ENCODE assay signal across 8 cellular contexts in the genomic region with DNA sequence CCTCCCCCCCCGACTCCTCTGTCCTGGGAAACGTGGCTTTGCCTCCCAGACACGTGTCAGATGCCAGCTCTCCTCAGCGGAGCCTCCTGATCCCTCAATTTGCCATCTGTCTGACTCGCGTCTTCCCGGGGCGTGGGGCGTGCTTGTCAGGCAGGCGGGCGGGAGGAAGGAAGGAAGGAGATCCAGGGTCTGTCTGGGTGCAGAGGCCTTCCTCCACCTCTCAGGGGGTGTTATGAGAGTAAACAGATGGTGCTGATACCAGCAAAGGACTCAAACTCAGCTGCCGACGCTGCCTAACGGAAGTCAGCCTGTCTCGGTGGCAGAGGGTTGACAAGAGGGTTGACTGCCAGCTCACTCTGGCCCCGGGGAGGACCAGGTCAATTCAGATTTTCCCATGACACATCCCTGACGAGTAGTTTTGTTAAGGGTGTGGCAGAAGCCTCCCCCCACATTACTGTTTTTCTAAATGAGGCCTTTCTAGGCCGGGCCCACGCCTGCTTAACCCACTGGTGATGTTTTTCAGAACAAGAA. TPM values are rescaled to one million over a fixed set of nuclear protein-coding genes. Genes with fewer than 3 reads are reported as not detected.
DNase-seq lines count a peak whose midpoint lies in the region; ATAC-seq, FAIRE-seq and TF ChIP-seq lines count a peak whose summit lies in the region.

No MANE protein-coding gene starts in this region.

- H2BK15ac ChIP-seq in neuronal stem cell (ENCODE audit: low read length): no peak overlapping the region

- no peaks in the 10 kb centered on the region for H3K27me3 ChIP-seq in neuronal stem cell (ENCODE audit: control insufficient read depth in 3 of 3, insufficient read depth in 3 of 3, low read depth in 1 of 3, low read length in 3 of 3)

- peak overlapping the region; percentile 65 for H3K23ac ChIP-seq in neuronal stem cell (ENCODE audit: low read depth, low read length, poor library complexity)

- DNase-seq in HTR-8/SVneo (ENCODE audit: insufficient read length, low spot score) (peak; percentile 55), chondrocyte (ENCODE audit: low spot score) (no peak), neuronal stem cell (ENCODE audit: low spot score) (no peak), HT-29 (ENCODE audit: low spot score) (no peak)
- peak; percentile 83 for DNase-seq in activated CD4-positive, alpha-beta T cell treated with anti-CD3 and anti-CD28 coated beads for 48 hours

- peaks cover 3% of the 10 kb centered on the region for H3K79me1 ChIP-seq in neuronal stem cell (ENCODE audit: low read depth, low read length)

- H2BK120ac ChIP-seq in neuronal stem cell (ENCODE audit: low read depth, low read length): no peak overlapping the region

- no peak overlapping the region for H2AK5ac ChIP-seq in neuronal stem cell (ENCODE audit: low read depth, low read length)

- H3K4me1 ChIP-seq in neuronal stem cell (ENCODE audit: control insufficient read depth in 2 of 2, insufficient read depth in 1 of 2, low read depth in 1 of 2, low read length in 2 of 2): peaks cover 4 to 11% of the 10 kb centered on the region in 2 donors

- peak overlapping the region; percentile 9 for H3K14ac ChIP-seq in neuronal stem cell (ENCODE audit: low read length)

- no peak overlapping the region for H3K4me2 ChIP-seq in neuronal stem cell (ENCODE audit: insufficient read depth, low read length, poor library complexity, severe bottlenecking)

- TF ChIP-seq POLR2A in GM18505 (IDR thresholded peaks at IDR 0.05; ENCODE audit: borderline replicate concordance, extremely low read depth, insufficient read depth, insufficient read length): no peak

- no peak overlapping the region for H3K9ac ChIP-seq in neuronal stem cell (ENCODE audit: low read depth, low read length, poor library complexity)

- peaks cover 4% of the 10 kb centered on the region for H3K36me3 Mint-ChIP-seq in chondrocyte (ENCODE audit: low read depth)

- no peak for ATAC-seq in GM21367 (IDR thresholded peaks at IDR 0.05; ENCODE audit: unreplicated experiment)
- ATAC-seq in GM18517 (IDR thresholded peaks at IDR 0.05; ENCODE audit: unreplicated experiment): no peak
- no peak for ATAC-seq in GM18505 (IDR thresholded peaks at IDR 0.05; ENCODE audit: unreplicated experiment)

- H2BK12ac ChIP-seq in neuronal stem cell (ENCODE audit: low read length): no peak overlapping the region

- no peak overlapping the region for H4K8ac ChIP-seq in neuronal stem cell (ENCODE audit: low read depth, low read length)

- no peak for TF ChIP-seq CTCF in chondrocyte (IDR thresholded peaks at IDR 0.05)

- peak; percentile 79 for FAIRE-seq in HTR-8/SVneo (lab: Jason Lieb, UNC)

- H3K36me3 ChIP-seq in neuronal stem cell (replicated peaks in 1 of 2; ENCODE audit: control insufficient read depth in 2 of 2, insufficient read depth in 2 of 2, low read length in 2 of 2): peaks cover 30 to 53% of the 10 kb centered on the region in 2 donors

- H4K91ac ChIP-seq in neuronal stem cell (ENCODE audit: low read depth, low read length, poor library complexity): no peak overlapping the region

- H2AFZ ChIP-seq in neuronal stem cell (ENCODE audit: low read length): no peak overlapping the region

- H2BK5ac ChIP-seq in neuronal stem cell (ENCODE audit: low read length): no peak overlapping the region

- H3K9me3 ChIP-seq in neuronal stem cell (replicated peaks in 1 of 2; ENCODE audit: control insufficient read depth in 2 of 2, insufficient read depth in 1 of 2, low read depth in 1 of 2, low read length in 2 of 2): no peaks in the 10 kb centered on the region

- H3K27ac Mint-ChIP-seq in chondrocyte (ENCODE audit: unreplicated experiment): peak overlapping the region; percentile 97

- H3K4ac ChIP-seq in neuronal stem cell (ENCODE audit: low read length): no peak overlapping the region

- no peak overlapping the region for H3K27ac ChIP-seq in neuronal stem cell (replicated peaks; ENCODE audit: low read length)

- H3K4me3 Mint-ChIP-seq in chondrocyte (ENCODE audit: unreplicated experiment): peak overlapping the region; percentile 24

- no CpG with 5 or more reads among the region's 19 CpGs for WGBS in neuronal stem cell (ENCODE audit: extremely low coverage in 2 of 2, insufficient read length in 2 of 2, insufficient replicate concordance in 1 of 2), 2 donors

- no peaks in the 10 kb centered on the region for H3K9me3 Mint-ChIP-seq in chondrocyte (ENCODE audit: low read depth)

- no peak overlapping the region for H3K4me3 ChIP-seq in neuronal stem cell (ENCODE audit: low read length in 2 of 2)

- no peaks in the 10 kb centered on the region for H3K27me3 Mint-ChIP-seq in chondrocyte (ENCODE audit: low read depth)

- no peak overlapping the region for H3K18ac ChIP-seq in neuronal stem cell (ENCODE audit: low read length)

- peaks cover 60% of the 10 kb centered on the region for H3K4me1 Mint-ChIP-seq in chondrocyte (ENCODE audit: low read depth)

RNA-seq across cellular contexts. Expression of gene UQCC2, which starts 17.0 kb away (rescaled TPM):
- total RNA-seq in chondrocyte: 64.5 to 80.2 TPM (median 67.6 TPM) in 3 replicates
- 222 TPM for polyA plus RNA-seq in neuronal stem cell (2013, experiment 1 of 2)
- 222 TPM for polyA plus RNA-seq in neuronal stem cell (2013, experiment 2 of 2)
- 43.4 and 49.0 TPM in 2 replicates for total RNA-seq in HT-29 (2014; rRNA removed; shearing (Covaris generic))

RNA-seq across cellular contexts. Expression of gene IP6K3, which starts 52.2 kb away (rescaled TPM):
- 6.1 to 9.0 TPM (median 6.5 TPM) in 3 replicates for total RNA-seq in chondrocyte
- polyA plus RNA-seq in neuronal stem cell (2013, experiment 1 of 2): 1.7 TPM
- 1.4 TPM for polyA plus RNA-seq in neuronal stem cell (2013, experiment 2 of 2)
- not detected in 2 replicates for total RNA-seq in HT-29 (2014; rRNA removed; shearing (Covaris generic))

Comparison
In these comparisons a context has a peak if more than half of its experiments do, and no peak if none do; other contexts are left out.
1. DNase-seq: peak in HTR-8/SVneo (single experiment) and activated CD4-positive, alpha-beta T cell treated with anti-CD3 and anti-CD28 coated beads for 48 hours (single experiment); none in chondrocyte (single experiment), neuronal stem cell (single experiment) and HT-29 (single experiment).